Comparison of ENCODE assay signal across 8 cellular contexts in genomic region chr16:72092832-72093447, GRCh38. TPM values are rescaled to one million over a fixed set of nuclear protein-coding genes. Genes with fewer than 3 reads are reported as not detected.
DNase-seq lines count a peak whose midpoint lies in the region; ATAC-seq and TF ChIP-seq lines count a peak whose summit lies in the region.

No MANE protein-coding gene starts in this region.

- H3K27ac ChIP-seq in Panc1 (ENCODE audit: low read length) (peak overlapping the region; percentile 84), right lobe of liver (peak overlapping the region; percentile 65 to 80 (median 77)), thymus (ENCODE audit: low read depth) (peak overlapping the region; percentile 82)

- H3K27me3 ChIP-seq in Panc1 (ENCODE audit: control insufficient read depth, insufficient read depth, low read length) = no peaks in the 10 kb centered on the region
- no peaks in the 10 kb centered on the region for H3K27me3 ChIP-seq in right lobe of liver
- H3K27me3 ChIP-seq in thymus (ENCODE audit: control insufficient read depth, insufficient read depth) = no peaks in the 10 kb centered on the region

- no peak for TF ChIP-seq CTCF in Panc1 (IDR thresholded peaks at IDR 0.05)
- no peak for TF ChIP-seq CTCF in right lobe of liver (IDR thresholded peaks at IDR 0.05)

- under 1% methylated on average over 22 of the region's 22 CpGs for WGBS in right lobe of liver (ENCODE audit: insufficient coverage, low coverage, low lambda C conversion rate, missing lambda C conversion rate)
- 2% methylated on average over 22 of the region's 22 CpGs for WGBS in thymus

- peaks cover 46% of the 10 kb centered on the region for H3K4me1 Mint-ChIP-seq in activated T-cell treated with anti-CD3 and anti-CD28 coated beads, Interleukin-2, amount 50 U/mL, for 24 hours (ENCODE audit: low read depth)

- peaks cover 13% of the 10 kb centered on the region for H3K36me3 ChIP-seq in Panc1 (ENCODE audit: control insufficient read depth, insufficient read depth, low read length)
- peaks cover 2 to 44% (median 20%) of the 10 kb centered on the region in 4 donors for H3K36me3 ChIP-seq in right lobe of liver
- H3K36me3 ChIP-seq in thymus (ENCODE audit: control insufficient read depth, insufficient read depth) = peaks cover 32% of the 10 kb centered on the region

- POLR2A ChIA-PET in Panc1 (lab: Charles Lee) = no interaction called here

- peaks cover 83% of the 10 kb centered on the region for H3K36me3 Mint-ChIP-seq in activated T-cell treated with anti-CD3 and anti-CD28 coated beads, Interleukin-2, amount 50 U/mL, for 24 hours (ENCODE audit: low read depth)

- peak overlapping the region; percentile 98 for H3K27ac Mint-ChIP-seq in activated T-cell treated with anti-CD3 and anti-CD28 coated beads, Interleukin-2, amount 50 U/mL, for 24 hours

- intact Hi-C loops in Panc1 (cut with micrococcal nuclease; ENCODE audit: unreplicated experiment) = no loop called here
- intact Hi-C loops in right lobe of liver (cut with DNase I) = no loop called here

- CTCF ChIA-PET in Panc1 (lab: Charles Lee) = no interaction called here

- H3K4me3 Mint-ChIP-seq in activated T-cell treated with anti-CD3 and anti-CD28 coated beads, Interleukin-2, amount 50 U/mL, for 24 hours = peak overlapping the region; percentile 97

- no peak for DNase-seq in activated T-cell treated with anti-CD3 and anti-CD28 coated beads, Interleukin-2, amount 50 U/mL, for 24 hours
- DNase-seq in activated T-cell treated with anti-CD3 and anti-CD28 coated beads, Interleukin-2, amount 50 U/mL, for 1 hour = no peak
- DNase-seq in Panc1 (ENCODE audit: low read depth, low spot score) (no peak), dedifferentiated amniotic fluid mesenchymal stem cell (ENCODE audit: extremely low spot score) (peak; percentile 56), right lobe of liver (no peak), NCI-H1694 (lab: John Stamatoyannopoulos, UW) (no peak), NCI-H2171 treated with DMSO at 0.1 percent for 48 hours (lab: John Stamatoyannopoulos, UW) (no peak)

- ATAC-seq in Panc1 = peak; percentile 62
- peak; percentile 41 to 56 (median 50) for ATAC-seq in right lobe of liver

- H3K9me3 Mint-ChIP-seq in activated T-cell treated with anti-CD3 and anti-CD28 coated beads, Interleukin-2, amount 50 U/mL, for 24 hours = no peaks in the 10 kb centered on the region

- no peaks in the 10 kb centered on the region for H3K27me3 Mint-ChIP-seq in activated T-cell treated with anti-CD3 and anti-CD28 coated beads, Interleukin-2, amount 50 U/mL, for 24 hours

- no peak for TF ChIP-seq POLR2A in right lobe of liver (IDR thresholded peaks at IDR 0.05)

- in situ Hi-C loops in Panc1 (cut with HindIII; ENCODE audit: low pct_unique_long_range_greater_than_20kb, low sequenced_read_pairs) = no loop called here

- H3K4me3 ChIP-seq in Panc1 (ENCODE audit: low read depth in 2 of 2, low read length in 2 of 2) = peak overlapping the region; percentile 83 to 99
- peak overlapping the region; percentile 81 to 98 (median 96) for H3K4me3 ChIP-seq in right lobe of liver
- peak overlapping the region; percentile 77 for H3K4me3 ChIP-seq in thymus (ENCODE audit: low read length)

- no peaks in the 10 kb centered on the region for H3K9me3 ChIP-seq in Panc1 (ENCODE audit: control insufficient read depth, insufficient read depth, low read depth, low read length)
- no peaks in the 10 kb centered on the region for H3K9me3 ChIP-seq in right lobe of liver
- no peaks in the 10 kb centered on the region for H3K9me3 ChIP-seq in thymus (ENCODE audit: control insufficient read depth)

- BruUV-seq in Panc1 (replicated peaks; lab: Mats Ljungman, UMichigan) = no TSS peak

- H3K4me1 ChIP-seq in Panc1 (ENCODE audit: control insufficient read depth, insufficient read depth, low read length) (peaks cover 15% of the 10 kb centered on the region), right lobe of liver (peaks cover 0 to 36% (median 15%) of the 10 kb centered on the region in 4 donors), thymus (ENCODE audit: control insufficient read depth, insufficient read depth, low read length) (peaks cover 17% of the 10 kb centered on the region)

RNA-seq across cellular contexts. Expression of gene TXNL4B, which starts 0.5 kb away (rescaled TPM):
- 7.7 TPM for total RNA-seq in Panc1 (2021; ENCODE audit: unreplicated experiment)
- 3.5 TPM for polyA plus RNA-seq in Panc1 (2012; ENCODE audit: insufficient read length)
- 10 to 100 TPM in 2 of 6 experiments, 1 to 10 TPM in 4; 5.5 to 11.6 (median 8.2) TPM for total RNA-seq in right lobe of liver
- 9.9 TPM for polyA plus RNA-seq in thymus

RNA-seq across cellular contexts. Expression of gene DHX38, which starts 0.7 kb away (rescaled TPM):
- total RNA-seq in Panc1 (2021; ENCODE audit: unreplicated experiment) = 45.5 TPM
- 49.9 TPM for polyA plus RNA-seq in Panc1 (2012; ENCODE audit: insufficient read length)
- total RNA-seq in right lobe of liver = 10 to 100 TPM; 22.2 to 29.8 (median 23.3) TPM
- 58.3 TPM for polyA plus RNA-seq in thymus

RNA-seq across cellular contexts. Expression of gene HPR, which starts 29.9 kb away (rescaled TPM):
- total RNA-seq in Panc1 (2021; ENCODE audit: unreplicated experiment) (not detected), right lobe of liver (100 to 1,000 TPM; 115 to 337 (median 142) TPM)
- polyA plus RNA-seq in Panc1 (2012; ENCODE audit: insufficient read length) = not detected
- 0.94 TPM for polyA plus RNA-seq in thymus

RNA-seq across cellular contexts. Expression of gene HP, which starts 38.6 kb away (rescaled TPM):
- total RNA-seq in Panc1 (2021; ENCODE audit: unreplicated experiment) (7.0 TPM), right lobe of liver (over 10,000 TPM; 42,048 to 58,242 (median 47,923) TPM)
- not detected for polyA plus RNA-seq in Panc1 (2012; ENCODE audit: insufficient read length)
- 16.9 TPM for polyA plus RNA-seq in thymus

Comparison
In these comparisons a context has a peak if more than half of its experiments do, and no peak if none do; other contexts are left out.
1. RNA of gene HPR, which starts 29.9 kb away (total RNA-seq): 115 to 337 TPM in right lobe of liver; not detected in Panc1 (single experiment); every median in the first group is over 10 times any median in the second.
2. Peak in every context shown above with its lines, with median percentiles within 50 percentile points of each other: H3K27ac ChIP-seq and H3K4me3 ChIP-seq.